In genomic region chr4:40573593-40574311, GRCh38 we compare ENCODE assay signal across 12 cellular contexts. TPM values are rescaled to one million over a fixed set of nuclear protein-coding genes. Genes with fewer than 3 reads are reported as not detected.
DNase-seq lines count a peak whose midpoint lies in the region; ATAC-seq, FAIRE-seq and TF ChIP-seq lines count a peak whose summit lies in the region.
"Had no signal": no experiment of that assay in that cellular context is flagged by ENCODE, and none has a peak within 500 bp of the region (broad histone marks: within the 10 kb centered on the region; RNA-seq: fewer than 3 reads in every experiment).

No MANE protein-coding gene starts in this region.

- POLR2A ChIA-PET in A549 (lab: Yijun Ruan, JAX) = no interaction called here

- no peak for TF ChIP-seq EP300 in A549 (IDR thresholded peaks at IDR 0.05)

- DNase-seq in A549 (ENCODE audit: low read depth in 1 of 2, low spot score in 1 of 2) (no peak), T-helper 17 cell (no peak), right lobe of liver (no peak), NCI-H2081 (lab: John Stamatoyannopoulos, UW) (no peak), NCI-H1105 (lab: John Stamatoyannopoulos, UW) (no peak)
- DNase-seq: activated effector memory CD4-positive, alpha-beta T cell treated with Interleukin-2 at 50 U/mL for 16 hours; C1 segment of cervical spinal cord; NCI-H187 treated with DMSO at 0.1 percent for 48 hours had no signal

- H3K9me3 ChIP-seq in A549 = no peaks in the 10 kb centered on the region
- H3K9me3 ChIP-seq in T-helper 17 cell (ENCODE audit: control insufficient read depth, low read length, poor library complexity, severe bottlenecking) = no peaks in the 10 kb centered on the region
- H3K9me3 ChIP-seq in right lobe of liver = no peaks in the 10 kb centered on the region
- H3K9me3 ChIP-seq: gastroesophageal sphincter had no signal

- ATAC-seq in A549 (no peak), GM18867 (IDR thresholded peaks at IDR 0.05; ENCODE audit: unreplicated experiment) (peak; percentile 27), T-helper 17 cell (no peak), right lobe of liver (no peak), HG03571 (IDR thresholded peaks at IDR 0.05; ENCODE audit: unreplicated experiment) (no peak), GM18517 (IDR thresholded peaks at IDR 0.05; ENCODE audit: unreplicated experiment) (no peak)
- ATAC-seq: gastroesophageal sphincter had no signal

- H3K27me3 Mint-ChIP-seq in T-helper 17 cell = peaks cover 21% of the 10 kb centered on the region

- no peak for TF ChIP-seq POLR2A in A549 (IDR thresholded peaks at IDR 0.05; ENCODE audit: low read length)
- no peak for TF ChIP-seq POLR2A in right lobe of liver (IDR thresholded peaks at IDR 0.05)

- H3K4me1 Mint-ChIP-seq in T-helper 17 cell = peaks cover 14% of the 10 kb centered on the region

- H3K27ac ChIP-seq in A549 = peak overlapping the region; percentile 9 to 64; a peak in 2 of 6 replicates
- H3K27ac ChIP-seq in right lobe of liver = peak overlapping the region; percentile 8 to 86 (median 9)
- H3K27ac ChIP-seq: gastroesophageal sphincter had no signal

- peak overlapping the region; percentile 57 for H3K4me3 Mint-ChIP-seq in T-helper 17 cell

- no peak for TF ChIP-seq CTCF in A549 (IDR thresholded peaks at IDR 0.05)
- TF ChIP-seq CTCF in right lobe of liver (IDR thresholded peaks at IDR 0.05) = no peak

- peak overlapping the region; percentile 59 for H3K27ac Mint-ChIP-seq in T-helper 17 cell

- no peak for FAIRE-seq in A549 (lab: Jason Lieb, UNC)

- intact Hi-C loops in right lobe of liver (cut with DNase I) = no loop called here

- no peak for TF ChIP-seq RAD21 in A549 (conservative IDR thresholded peaks at IDR 0.05 in 1 of 2, IDR thresholded peaks at IDR 0.05 in 1 of 2)

- H3K27me3 ChIP-seq in right lobe of liver = no peaks in the 10 kb centered on the region
- H3K27me3 ChIP-seq: gastroesophageal sphincter had no signal

- H3K36me3 ChIP-seq in right lobe of liver = no peaks in the 10 kb centered on the region
- H3K36me3 ChIP-seq: gastroesophageal sphincter had no signal

- CTCF ChIA-PET in A549 (lab: Yijun Ruan, JAX) = interaction anchor here (1.7 kb wide), 1 partner anchor 248 kb away, joined by 4 read pairs; no protein-coding TSS in a partner anchor

- H3K4me2 ChIP-seq in A549 = no peak overlapping the region

- no peaks in the 10 kb centered on the region for H3K36me3 Mint-ChIP-seq in T-helper 17 cell (ENCODE audit: low read depth)

- H3K4me1 ChIP-seq in A549 (peaks cover 46% of the 10 kb centered on the region), right lobe of liver (peaks cover 0 to 34% (median 12%) of the 10 kb centered on the region in 4 donors)

- H3K4me3 ChIP-seq in A549 (no peak overlapping the region), right lobe of liver (no peak overlapping the region)
- H3K4me3 ChIP-seq: gastroesophageal sphincter had no signal

- WGBS in A549 (ENCODE audit: missing lambda C conversion rate) = 75% methylated on average over 6 of the region's 6 CpGs
- 48% methylated on average over 6 of the region's 6 CpGs for WGBS in right lobe of liver (ENCODE audit: insufficient coverage, low coverage, low lambda C conversion rate, missing lambda C conversion rate)

TF ChIP-seq in A549, 52 proteins besides CTCF, POLR2A, EP300 and RAD21:
- TF ChIP-seq JUNB (IDR thresholded peaks at IDR 0.05) (no peak), EHF (CRISPR knock-in tag; IDR thresholded peaks at IDR 0.05) (no peak), JUN (IDR thresholded peaks at IDR 0.05) (no peak), EHMT2 (IDR thresholded peaks at IDR 0.05; ENCODE audit: low read depth) (no peak), HOXB5 (CRISPR knock-in tag; IDR thresholded peaks at IDR 0.05) (no peak), TFCP2L1 (CRISPR knock-in tag; IDR thresholded peaks at IDR 0.05) (no peak)

RNA-seq across cellular contexts. Expression of gene RBM47, which starts 55.9 kb away (rescaled TPM):
- polyA plus RNA-seq in A549 (2011; rRNA removed) = 37.3 and 38.1 TPM in 2 replicates
- polyA plus RNA-seq in A549 (2012; cell fraction: cytosol; rRNA removed) = 53.4 and 68.8 TPM in 2 replicates
- 63.9 and 115 TPM in 2 replicates for polyA plus RNA-seq in A549 (2012; cell fraction: nucleus; rRNA removed)
- 33.2 to 43.3 TPM (median 41.5 TPM) in 3 replicates for polyA plus RNA-seq in A549 (2017; fragmentation: RNase III; extraction: RNeasy Plus Mini Kit Qiagen cat#74134 plus additional on column Dnase treatment)
- polyA minus RNA-seq in A549 (2011; rRNA and poly(A)+ RNA removed) = 37.6 and 44.1 TPM in 2 replicates
- 1 to 10 TPM in 1 of 2 donors, under 1 TPM in 1; 0.91 to 3.4 TPM for total RNA-seq in T-helper 17 cell
- total RNA-seq in right lobe of liver = 10 to 100 TPM; 29.5 to 85.0 (median 51.1) TPM

Comparison
In these comparisons a context has a peak if more than half of its experiments do, and no peak if none do; other contexts are left out.
1. RNA of gene RBM47, which starts 55.9 kb away (total RNA-seq): 29.5 to 85.0 TPM in right lobe of liver; 0.91 to 3.4 TPM in T-helper 17 cell; every median in the first group is over 4 times any median in the second.